Comparison of ENCODE assay signal across 15 cellular contexts in genomic region chr4:186345184-186345583, GRCh38.
DNase-seq lines count a peak whose midpoint lies in the region; ATAC-seq and TF ChIP-seq lines count a peak whose summit lies in the region.
"Had no signal": no experiment of that assay in that cellular context is flagged by ENCODE, and none has a peak within 500 bp of the region (broad histone marks: within the 10 kb centered on the region; RNA-seq: fewer than 3 reads in every experiment).

No MANE protein-coding gene starts in this region.

- peaks cover 7% of the 10 kb centered on the region for H3K4me1 Mint-ChIP-seq in endodermal cell
- H3K4me1 Mint-ChIP-seq: B cell had no signal

- H3K27me3 ChIP-seq in H7 (ENCODE audit: control insufficient read depth, insufficient read depth, low read length) (peaks cover 50% of the 10 kb centered on the region), endodermal cell (ENCODE audit: control insufficient read depth, insufficient read depth, low read length, poor library complexity, severe bottlenecking) (peaks cover 16% of the 10 kb centered on the region)

- TF ChIP-seq POLR2A in lower leg skin (IDR thresholded peaks at IDR 0.05) = no peak

- H3K4me3 Mint-ChIP-seq in endodermal cell = no peak overlapping the region
- H3K4me3 Mint-ChIP-seq: B cell; CD4-positive, alpha-beta T cell had no signal

- DNase-seq in H7 = peak; percentile 60
- peak; percentile 48 for DNase-seq in endodermal cell
- peak; percentile 64 for DNase-seq in iPS-NIHi11 (ENCODE audit: low spot score)
- DNase-seq in myocyte (ENCODE audit: low read depth) = peak; percentile 20
- no peak for DNase-seq in lower leg skin (ENCODE audit: low spot score in 2 of 2)
- DNase-seq in COLO668 (lab: John Stamatoyannopoulos, UW; ENCODE audit: unreplicated experiment) = no peak
- DNase-seq: C1 segment of cervical spinal cord; CD4-positive, alpha-beta T cell; DND-41; GM23248 had no signal

- H3K27ac Mint-ChIP-seq in endodermal cell = no peak overlapping the region
- H3K27ac Mint-ChIP-seq: B cell; CD4-positive, alpha-beta T cell had no signal

- ATAC-seq in GM18517 (IDR thresholded peaks at IDR 0.05; ENCODE audit: unreplicated experiment) = no peak
- ATAC-seq in GM21367 (IDR thresholded peaks at IDR 0.05; ENCODE audit: unreplicated experiment) = no peak
- ATAC-seq: HepG2 had no signal

- no peak overlapping the region for H3K27ac ChIP-seq in endodermal cell (ENCODE audit: low read depth, low read length)
- H3K27ac ChIP-seq: GM23248 had no signal

- H3K4me1 ChIP-seq in endodermal cell (ENCODE audit: control insufficient read depth, insufficient read depth, low read length) = no peaks in the 10 kb centered on the region
- H3K4me1 ChIP-seq: HAP-1 had no signal

- H3K36me3 Mint-ChIP-seq in endodermal cell (ENCODE audit: low read depth) = no peaks in the 10 kb centered on the region

- intact Hi-C loops in lower leg skin (cut with DNase I; ENCODE audit: low total_unique reads) = no loop called here

- H3K9me3 ChIP-seq in endodermal cell (ENCODE audit: control insufficient read depth, low read length) = no peaks in the 10 kb centered on the region
- H3K9me3 ChIP-seq: HAP-1 had no signal

- TF ChIP-seq CTCF in endodermal cell (conservative IDR thresholded peaks at IDR 0.05) = no peak
- no peak for TF ChIP-seq CTCF in lower leg skin (IDR thresholded peaks at IDR 0.05)

- H3K36me3 ChIP-seq in H7 (replicated peaks; ENCODE audit: control insufficient read depth, insufficient read depth, low read length) (no peaks in the 10 kb centered on the region), endodermal cell (ENCODE audit: control insufficient read depth, insufficient read depth, low read length) (no peaks in the 10 kb centered on the region)
- H3K36me3 ChIP-seq: HAP-1 had no signal

- H3K9ac ChIP-seq in endodermal cell (ENCODE audit: extremely low read depth, low read length, poor library complexity, severe bottlenecking) = no peak overlapping the region
- H3K9ac ChIP-seq: GM23248 had no signal

- WGBS in endodermal cell (ENCODE audit: insufficient coverage in 1 of 2, insufficient read length in 1 of 2), 2 experiments = 29 to 36% methylated on average over 3 of the region's 3 CpGs
- WGBS in lower leg skin, 2 donors = 49 to 54% methylated on average over 3 of the region's 3 CpGs

- H3K9me3 Mint-ChIP-seq in endodermal cell = peaks cover 3% of the 10 kb centered on the region
- H3K9me3 Mint-ChIP-seq: CD4-positive, alpha-beta T cell had no signal

- H3K4me3 ChIP-seq in H7 (ENCODE audit: insufficient read depth, low read depth, low read length) = no peak overlapping the region
- H3K4me3 ChIP-seq in endodermal cell (ENCODE audit: low read length) = no peak overlapping the region
- H3K4me3 ChIP-seq in lower leg skin (ENCODE audit: low read depth, poor library complexity, severe bottlenecking) = no peak overlapping the region
- H3K4me3 ChIP-seq: GM23248, HAP-1 had no signal

- H3K27me3 Mint-ChIP-seq in endodermal cell (ENCODE audit: insufficient read depth) = peaks cover 89% of the 10 kb centered on the region

Comparison
In these comparisons a context has a peak if more than half of its experiments do, and no peak if none do; other contexts are left out.
1. DNase-seq: peak in H7 (single experiment), endodermal cell (single experiment), iPS-NIHi11 (single experiment) and myocyte (single experiment); none in lower leg skin (0 of 2) and COLO668 (single experiment).